In the genomic region with DNA sequence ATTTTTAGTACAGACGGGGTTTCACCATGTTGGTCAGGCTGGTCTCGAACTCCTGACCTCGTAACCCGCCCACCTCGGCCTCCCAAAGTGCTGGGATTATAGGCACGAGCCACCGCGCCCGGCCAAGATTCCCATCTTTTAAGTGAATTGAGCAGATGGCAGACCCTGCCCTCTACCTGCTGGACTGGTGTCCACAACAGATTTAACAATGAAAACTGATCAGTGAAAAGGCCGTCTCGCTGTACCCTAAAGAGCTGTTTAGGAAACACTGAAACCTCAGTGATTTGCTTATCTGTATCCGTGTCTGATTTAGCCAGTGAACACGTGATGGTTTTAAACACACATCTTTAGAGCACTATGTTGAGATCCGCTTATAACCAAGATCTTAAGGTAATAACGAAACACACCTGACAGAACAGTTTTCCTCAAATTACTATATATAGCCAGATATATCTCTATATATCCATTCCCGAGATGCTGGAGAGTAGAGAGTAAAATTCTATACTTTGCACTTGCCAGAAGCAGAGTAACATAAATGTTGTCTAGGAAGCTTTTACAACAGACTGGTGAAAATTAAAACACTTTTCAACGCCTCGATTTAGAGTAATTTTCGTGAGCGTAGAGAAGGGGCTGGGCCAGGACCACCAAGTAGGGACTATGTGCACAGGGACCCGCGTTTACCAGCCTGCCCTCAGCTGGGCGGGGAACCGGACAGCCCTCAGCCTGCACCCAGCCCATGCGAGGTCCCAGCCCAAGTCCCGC, we compare ENCODE assay signal across 7 cellular contexts. TPM values are rescaled to one million over a fixed set of nuclear protein-coding genes. Genes with fewer than 3 reads are reported as not detected.
A peak's percentile ranks its signal among the peaks of the same experiment; 100 is the strongest.
DNase-seq lines count a peak whose midpoint lies in the region; ATAC-seq, FAIRE-seq and TF ChIP-seq lines count a peak whose summit lies in the region.

No MANE protein-coding gene starts in this region.

- H3K79me2 ChIP-seq in OCI-LY3 (ENCODE audit: low read length): no peaks in the 10 kb centered on the region
- no peaks in the 10 kb centered on the region for H3K79me2 ChIP-seq in HepG2 (ENCODE audit: insufficient read depth, low read length)

- POLR2A ChIA-PET in HepG2 (lab: Yijun Ruan, JAX): interaction anchor here (1.0 to 2.6 kb wide), 8 partner anchors 10 to 315 kb away, joined by 5 to 17 read pairs (median 8); a partner anchor contains a TSS

- WGBS in HepG2 (ENCODE audit: low lambda C conversion rate): 6% methylated on average over 24 of the region's 26 CpGs
- WGBS in suprapubic skin: 20% methylated on average over 26 of the region's 26 CpGs

- intact Hi-C loops in HepG2 (cut with micrococcal nuclease; ENCODE audit: unreplicated experiment): no loop called here

- H3K27me3 ChIP-seq in OCI-LY3 (ENCODE audit: low read depth, low read length) (no peaks in the 10 kb centered on the region), HepG2 (ENCODE audit: control insufficient read depth in 1 of 2, insufficient read depth in 2 of 2, low read length in 2 of 2) (no peaks in the 10 kb centered on the region; a peak in 1 of 5 replicates), suprapubic skin (no peaks in the 10 kb centered on the region)

- TSS peak; percentile 74 for BruUV-seq in HepG2 (replicated peaks; lab: Mats Ljungman, UMichigan)

- H3K9me3 ChIP-seq in OCI-LY3 (ENCODE audit: insufficient read depth, low read length) (no peaks in the 10 kb centered on the region), HepG2 (ENCODE audit: low read length) (no peaks in the 10 kb centered on the region), suprapubic skin (no peaks in the 10 kb centered on the region)

- H3K27ac ChIP-seq in OCI-LY3 (ENCODE audit: low read length) (peak overlapping the region; percentile 53), cingulate gyrus (ENCODE audit: low read depth, low read length) (peak overlapping the region; percentile 84), HepG2 (ENCODE audit: extremely low read length, insufficient read depth, low read length) (peak overlapping the region; percentile 87), suprapubic skin (peak overlapping the region; percentile 82)

- TF ChIP-seq CTCF in OCI-LY3 (IDR thresholded peaks at IDR 0.05; ENCODE audit: low read depth, low read length) (no peak), HepG2 (CRISPR knock-in tag; IDR thresholded peaks at IDR 0.05) (peak; percentile 51), suprapubic skin (IDR thresholded peaks at IDR 0.05) (no peak)

- TF ChIP-seq POLR2A in HepG2 (IDR thresholded peaks at IDR 0.05; ENCODE audit: insufficient read depth in 1 of 2, low read depth in 2 of 2, low read length in 2 of 2) (no peak), suprapubic skin (IDR thresholded peaks at IDR 0.05) (no peak)

- peak overlapping the region; percentile 85 for H3K9ac ChIP-seq in OCI-LY3 (ENCODE audit: low read length)
- H3K9ac ChIP-seq in HepG2 (ENCODE audit: insufficient read depth, low read depth, low read length): peak overlapping the region; percentile 66

- H4K20me1 ChIP-seq in OCI-LY3 (ENCODE audit: insufficient read depth, low read length) (no peaks in the 10 kb centered on the region), HepG2 (ENCODE audit: insufficient read depth, low read length) (no peaks in the 10 kb centered on the region)

- peak overlapping the region; percentile 87 for H3K4me3 ChIP-seq in OCI-LY3 (ENCODE audit: low read length)
- H3K4me3 ChIP-seq in HepG2 (replicated peaks in 1 of 3; ENCODE audit: insufficient read depth in 1 of 3, low read depth in 2 of 3, low read length in 3 of 3): peak overlapping the region; percentile 61 to 93 (median 82)
- H3K4me3 ChIP-seq in suprapubic skin: peak overlapping the region; percentile 81

- in situ Hi-C loops in HepG2 (cut with HindIII; ENCODE audit: extremely low pct_ligation_motif_present, low pct_unique_long_range_greater_than_20kb): no loop called here

- no peaks in the 10 kb centered on the region for H3K36me3 ChIP-seq in OCI-LY3 (replicated peaks; ENCODE audit: low read depth, low read length)
- no peaks in the 10 kb centered on the region for H3K36me3 ChIP-seq in HepG2 (replicated peaks in 1 of 2; ENCODE audit: control insufficient read depth in 1 of 2, insufficient read depth in 2 of 2, low read length in 2 of 2)
- no peaks in the 10 kb centered on the region for H3K36me3 ChIP-seq in suprapubic skin

- CTCF ChIA-PET in HepG2 (lab: Yijun Ruan, JAX; ENCODE audit: low intra/inter-chr PET ratio, low total read pairs): no interaction called here

- peak; percentile 26 for FAIRE-seq in HepG2 (lab: Jason Lieb, UNC)

- TF ChIP-seq RAD21 in HepG2 (CRISPR knock-in tag; IDR thresholded peaks at IDR 0.05): no peak

- peak; percentile 15 for DNase-seq in ELF-1 (ENCODE audit: low read depth, low spot score)
- DNase-seq in HepG2 (ENCODE audit: low spot score): peak; percentile 64
- no peak for DNase-seq in suprapubic skin (ENCODE audit: low spot score in 2 of 2)

- H2AFZ ChIP-seq in OCI-LY3 (ENCODE audit: low read depth, low read length) (peak overlapping the region; percentile 77), HepG2 (ENCODE audit: low read length) (peak overlapping the region; percentile 74)

- H3K4me1 ChIP-seq in OCI-LY3 (ENCODE audit: low read length): peaks cover 19% of the 10 kb centered on the region
- peaks cover 19% of the 10 kb centered on the region for H3K4me1 ChIP-seq in HepG2 (ENCODE audit: insufficient read depth, low read length)
- H3K4me1 ChIP-seq in suprapubic skin: peaks cover 19% of the 10 kb centered on the region

- TF ChIP-seq EP300 in HepG2 (IDR thresholded peaks at IDR 0.05; ENCODE audit: low read depth in 2 of 2, low read length in 2 of 2): no peak
- TF ChIP-seq EP300 in HepG2 (CRISPR knock-in tag; IDR thresholded peaks at IDR 0.05; ENCODE audit: borderline replicate concordance): no peak
- no peak for TF ChIP-seq EP300 in suprapubic skin (IDR thresholded peaks at IDR 0.05)

- ATAC-seq in GM19452 (IDR thresholded peaks at IDR 0.05; ENCODE audit: unreplicated experiment) (peak; percentile 61), HG03439 (IDR thresholded peaks at IDR 0.05; ENCODE audit: unreplicated experiment) (peak; percentile 50), HepG2 (peak; percentile 84)

- H3K4me2 ChIP-seq in OCI-LY3 (ENCODE audit: low read length): peak overlapping the region; percentile 92
- H3K4me2 ChIP-seq in HepG2 (ENCODE audit: low read depth, low read length): peak overlapping the region; percentile 99

RNA-seq across cellular contexts. Expression of a gene that starts 0.6 kb away (rescaled TPM):
- total RNA-seq in HepG2 (2016; rRNA removed; fragmentation: Illumina TruSeq; extraction: Trizol): 3.4 and 5.0 TPM in 2 replicates
- 0.81 and 1.1 TPM in 2 replicates for total RNA-seq in HepG2 (2016; cell fraction: cytosol; rRNA removed; fragmentation: Illumina TruSeq; extraction: Trizol; ENCODE audit: low read depth)
- total RNA-seq in HepG2 (2016; cell fraction: insoluble cytoplasmic fraction; rRNA removed; fragmentation: Illumina TruSeq; extraction: Trizol): 3.5 and 5.4 TPM in 2 replicates
- total RNA-seq in HepG2 (2016; cell fraction: membrane; rRNA removed; fragmentation: Illumina TruSeq; extraction: Trizol): 2.5 and 2.7 TPM in 2 replicates
- 5.8 and 7.4 TPM in 2 replicates for total RNA-seq in HepG2 (2016; cell fraction: nucleus; rRNA removed; fragmentation: Illumina TruSeq; extraction: Trizol)
- 1.8 and 2.7 TPM in 2 replicates for polyA plus RNA-seq in HepG2 (2011; rRNA removed)
- 0.50 and 0.65 TPM in 2 replicates for polyA plus RNA-seq in HepG2 (2011; cell fraction: cytosol; rRNA removed)
- 2.8 and 3.2 TPM in 2 replicates for polyA plus RNA-seq in HepG2 (2011; cell fraction: nucleus; rRNA removed)
- 2.5 and 3.3 TPM in 2 replicates for polyA plus RNA-seq in HepG2 (2012)
- polyA plus RNA-seq in HepG2 (2016; cell fraction: cytosol; fragmentation: Illumina TruSeq; extraction: Trizol; ENCODE audit: low read depth): 0.29 and 0.33 TPM in 2 replicates
- polyA plus RNA-seq in HepG2 (2016; cell fraction: insoluble cytoplasmic fraction; fragmentation: Illumina TruSeq; extraction: Trizol; ENCODE audit: low read depth): 6.6 and 9.6 TPM in 2 replicates
- 1.2 TPM in 2 replicates for polyA plus RNA-seq in HepG2 (2016; cell fraction: membrane; fragmentation: Illumina TruSeq; extraction: Trizol; ENCODE audit: low read depth)
- 19.9 and 20.4 TPM in 2 replicates for polyA plus RNA-seq in HepG2 (2016; cell fraction: nucleus; fragmentation: Illumina TruSeq; extraction: Trizol; ENCODE audit: insufficient read depth, low read depth)
- polyA minus RNA-seq in HepG2 (2011; rRNA and poly(A)+ RNA removed; ENCODE audit: low replicate concordance): 0.64 and 1.3 TPM in 2 replicates
- 0.70 and 0.89 TPM in 2 replicates for polyA minus RNA-seq in HepG2 (2011; cell fraction: cytosol; rRNA and poly(A)+ RNA removed)
- polyA minus RNA-seq in HepG2 (2011; cell fraction: nucleus; rRNA and poly(A)+ RNA removed): 5.8 TPM in 2 replicates
- total RNA-seq in suprapubic skin: 1 to 10 TPM; 1.1 to 3.8 (median 2.0) TPM

RNA-seq across cellular contexts. Expression of a gene that starts 35.2 kb away (rescaled TPM):
- 340 and 437 TPM in 2 replicates for total RNA-seq in HepG2 (2016; rRNA removed; fragmentation: Illumina TruSeq; extraction: Trizol)
- 104 and 110 TPM in 2 replicates for total RNA-seq in HepG2 (2016; cell fraction: cytosol; rRNA removed; fragmentation: Illumina TruSeq; extraction: Trizol; ENCODE audit: low read depth)
- 333 and 424 TPM in 2 replicates for total RNA-seq in HepG2 (2016; cell fraction: insoluble cytoplasmic fraction; rRNA removed; fragmentation: Illumina TruSeq; extraction: Trizol)
- 151 and 155 TPM in 2 replicates for total RNA-seq in HepG2 (2016; cell fraction: membrane; rRNA removed; fragmentation: Illumina TruSeq; extraction: Trizol)
- total RNA-seq in HepG2 (2016; cell fraction: nucleus; rRNA removed; fragmentation: Illumina TruSeq; extraction: Trizol): 146 and 161 TPM in 2 replicates
- polyA plus RNA-seq in HepG2 (2011; rRNA removed): 107 and 138 TPM in 2 replicates
- 82.8 and 109 TPM in 2 replicates for polyA plus RNA-seq in HepG2 (2011; cell fraction: cytosol; rRNA removed)
- 37.1 and 40.4 TPM in 2 replicates for polyA plus RNA-seq in HepG2 (2011; cell fraction: nucleus; rRNA removed)
- 213 and 256 TPM in 2 replicates for polyA plus RNA-seq in HepG2 (2012)
- polyA plus RNA-seq in HepG2 (2016; cell fraction: cytosol; fragmentation: Illumina TruSeq; extraction: Trizol; ENCODE audit: low read depth): 49.7 and 50.6 TPM in 2 replicates
- polyA plus RNA-seq in HepG2 (2016; cell fraction: insoluble cytoplasmic fraction; fragmentation: Illumina TruSeq; extraction: Trizol; ENCODE audit: low read depth): 353 and 356 TPM in 2 replicates
- polyA plus RNA-seq in HepG2 (2016; cell fraction: membrane; fragmentation: Illumina TruSeq; extraction: Trizol; ENCODE audit: low read depth): 70.7 and 79.2 TPM in 2 replicates
- polyA plus RNA-seq in HepG2 (2016; cell fraction: nucleus; fragmentation: Illumina TruSeq; extraction: Trizol; ENCODE audit: insufficient read depth, low read depth): 148 and 151 TPM in 2 replicates
- 71.9 and 75.3 TPM in 2 replicates for polyA minus RNA-seq in HepG2 (2011; rRNA and poly(A)+ RNA removed; ENCODE audit: low replicate concordance)
- polyA minus RNA-seq in HepG2 (2011; cell fraction: cytosol; rRNA and poly(A)+ RNA removed): 132 and 133 TPM in 2 replicates
- 81.9 and 92.7 TPM in 2 replicates for polyA minus RNA-seq in HepG2 (2011; cell fraction: nucleus; rRNA and poly(A)+ RNA removed)
- total RNA-seq in suprapubic skin: 10 to 100 TPM; 46.3 to 83.7 (median 75.8) TPM

RNA-seq across cellular contexts. Expression of a gene that starts 52.2 kb away (rescaled TPM):
- 105 and 125 TPM in 2 replicates for total RNA-seq in HepG2 (2016; rRNA removed; fragmentation: Illumina TruSeq; extraction: Trizol)
- total RNA-seq in HepG2 (2016; cell fraction: cytosol; rRNA removed; fragmentation: Illumina TruSeq; extraction: Trizol; ENCODE audit: low read depth): 137 and 165 TPM in 2 replicates
- total RNA-seq in HepG2 (2016; cell fraction: insoluble cytoplasmic fraction; rRNA removed; fragmentation: Illumina TruSeq; extraction: Trizol): 102 and 125 TPM in 2 replicates
- 133 and 151 TPM in 2 replicates for total RNA-seq in HepG2 (2016; cell fraction: membrane; rRNA removed; fragmentation: Illumina TruSeq; extraction: Trizol)
- total RNA-seq in HepG2 (2016; cell fraction: nucleus; rRNA removed; fragmentation: Illumina TruSeq; extraction: Trizol): 41.5 and 44.9 TPM in 2 replicates
- 22.8 and 25.7 TPM in 2 replicates for polyA plus RNA-seq in HepG2 (2011; rRNA removed)
- 25.9 and 29.9 TPM in 2 replicates for polyA plus RNA-seq in HepG2 (2011; cell fraction: cytosol; rRNA removed)
- 12.0 and 12.6 TPM in 2 replicates for polyA plus RNA-seq in HepG2 (2011; cell fraction: nucleus; rRNA removed)
- 35.6 and 38.0 TPM in 2 replicates for polyA plus RNA-seq in HepG2 (2012)
- 146 and 159 TPM in 2 replicates for polyA plus RNA-seq in HepG2 (2016; cell fraction: cytosol; fragmentation: Illumina TruSeq; extraction: Trizol; ENCODE audit: low read depth)
- polyA plus RNA-seq in HepG2 (2016; cell fraction: insoluble cytoplasmic fraction; fragmentation: Illumina TruSeq; extraction: Trizol; ENCODE audit: low read depth): 125 and 128 TPM in 2 replicates
- 113 and 115 TPM in 2 replicates for polyA plus RNA-seq in HepG2 (2016; cell fraction: membrane; fragmentation: Illumina TruSeq; extraction: Trizol; ENCODE audit: low read depth)
- 57.4 and 59.6 TPM in 2 replicates for polyA plus RNA-seq in HepG2 (2016; cell fraction: nucleus; fragmentation: Illumina TruSeq; extraction: Trizol; ENCODE audit: insufficient read depth, low read depth)
- polyA minus RNA-seq in HepG2 (2011; rRNA and poly(A)+ RNA removed; ENCODE audit: low replicate concordance): 9.1 and 10.7 TPM in 2 replicates
- polyA minus RNA-seq in HepG2 (2011; cell fraction: cytosol; rRNA and poly(A)+ RNA removed): 8.6 and 9.5 TPM in 2 replicates
- 14.5 and 17.4 TPM in 2 replicates for polyA minus RNA-seq in HepG2 (2011; cell fraction: nucleus; rRNA and poly(A)+ RNA removed)
- total RNA-seq in suprapubic skin: 10 to 100 TPM; 45.6 to 64.3 (median 57.7) TPM

Comparison
In these comparisons a context has a peak if more than half of its experiments do, and no peak if none do; other contexts are left out.
1. DNase-seq: peak in ELF-1 (single experiment) and HepG2 (single experiment); none in suprapubic skin (0 of 2).
2. Peak in every context shown above with its lines, with median percentiles within 50 percentile points of each other: ATAC-seq, H3K27ac ChIP-seq and H3K4me3 ChIP-seq.